In genomic region chr15:92903956-92904831, GRCh38 we compare ENCODE assay signal across 8 cellular contexts. TPM values are rescaled to one million over a fixed set of nuclear protein-coding genes. Genes with fewer than 3 reads are reported as not detected.
DNase-seq lines count a peak whose midpoint lies in the region; ATAC-seq and TF ChIP-seq lines count a peak whose summit lies in the region.

No MANE protein-coding gene starts in this region.

- no peak overlapping the region for H2BK20ac ChIP-seq in IMR-90 (ENCODE audit: low read depth, low read length)

- peak overlapping the region; percentile 98 for H2BK5ac ChIP-seq in IMR-90 (ENCODE audit: low read depth, low read length, poor library complexity, severe bottlenecking)

- DNase-seq in DMS114 treated with DMSO at 0.1 percent for 48 hours (lab: John Stamatoyannopoulos, UW; ENCODE audit: unreplicated experiment) (peak; percentile 100), IMR-90 (peak; percentile 98), OCI-LY7 (ENCODE audit: low spot score) (peak; percentile 99), activated T-cell treated with anti-CD3 and anti-CD28 coated beads for 4 hours (peak; percentile 97), epithelial cell of esophagus (ENCODE audit: low read depth) (peak; percentile 99)
- DNase-seq in stimulated activated CD8-positive, alpha-beta memory T cell treated with anti-CD3 and anti-CD28 coated beads, Interleukin-2, amount 100 ng/mL, for 48 hours (ENCODE audit: low read depth in 2 of 2): peak; percentile 98 to 99

- H3K4ac ChIP-seq in IMR-90 (ENCODE audit: low read depth, low read length): peak overlapping the region; percentile 100

- dilution Hi-C loops in IMR-90 (cut with HindIII; ENCODE audit: low sequenced_read_pairs, unreplicated experiment): no loop called here

- H4K5ac ChIP-seq in IMR-90 (ENCODE audit: low read depth, low read length): peak overlapping the region; percentile 96

- no peak for TF ChIP-seq CTCF in IMR-90 (conservative IDR thresholded peaks at IDR 0.05; ENCODE audit: low read depth, low read length)
- TF ChIP-seq CTCF in OCI-LY7 (conservative IDR thresholded peaks at IDR 0.05; ENCODE audit: low read length): no peak
- no peak for TF ChIP-seq CTCF in epithelial cell of esophagus (IDR thresholded peaks at IDR 0.05; ENCODE audit: insufficient read depth, low read depth, low read length, missing control alignments)

- peak overlapping the region; percentile 100 for H3K23ac ChIP-seq in IMR-90 (ENCODE audit: low read depth, low read length)

- H3K9ac ChIP-seq in IMR-90 (ENCODE audit: low read depth, low read length): peak overlapping the region; percentile 99

- peak overlapping the region; percentile 96 for H3K18ac ChIP-seq in IMR-90 (ENCODE audit: low read depth, low read length)

- H2BK15ac ChIP-seq in IMR-90 (ENCODE audit: low read depth, low read length): no peak overlapping the region; the same call in 2 of the 3 replicates

- peak overlapping the region; percentile 96 for H2AK9ac ChIP-seq in IMR-90 (replicated peaks; ENCODE audit: low read depth, low read length, poor library complexity)

- H4K8ac ChIP-seq in IMR-90 (ENCODE audit: low read depth in 2 of 2, low read length in 2 of 2): peak overlapping the region; percentile 75 to 99

- no peaks in the 10 kb centered on the region for H3K27me3 ChIP-seq in IMR-90 (ENCODE audit: control insufficient read depth, insufficient read depth, low read length)
- H3K27me3 ChIP-seq in mononuclear cell (ENCODE audit: insufficient read depth, low read length): no peaks in the 10 kb centered on the region

- intact Hi-C loops in IMR-90 (cut with micrococcal nuclease): loop anchor here (1.0 to 2.0 kb wide), 3 partner anchors 15 to 95 kb away; no protein-coding TSS in a partner anchor
- intact Hi-C loops in OCI-LY7 (cut with micrococcal nuclease; ENCODE audit: unreplicated experiment): loop anchor here (1.0 kb wide), 3 partner anchors 22 to 95 kb away; no protein-coding TSS in a partner anchor

- H4K20me1 ChIP-seq in IMR-90 (ENCODE audit: insufficient read depth, low read length) (peaks cover 27% of the 10 kb centered on the region), OCI-LY7 (ENCODE audit: insufficient read depth, low read length) (peaks cover 35% of the 10 kb centered on the region; the same call in 1 of the 2 replicates)

- BruUV-seq in IMR-90 (replicated peaks; lab: Mats Ljungman, UMichigan): TSS peak; percentile 97
- BruUV-seq in OCI-LY7 (replicated peaks; lab: Mats Ljungman, UMichigan): no TSS peak

- in situ Hi-C loops in IMR-90 (cut with MboI; ENCODE audit: low sequenced_read_pairs): no loop called here

- H3K9me2 ChIP-seq in OCI-LY7 (ENCODE audit: insufficient read depth, low read length): no peaks in the 10 kb centered on the region

- H2AFZ ChIP-seq in IMR-90 (replicated peaks; ENCODE audit: low read length, poor library complexity): peak overlapping the region; percentile 79
- no peak overlapping the region for H2AFZ ChIP-seq in OCI-LY7 (ENCODE audit: low read length)

- no peaks in the 10 kb centered on the region for H3K9me3 ChIP-seq in IMR-90 (ENCODE audit: control insufficient read depth, insufficient read depth, low read length)
- peaks cover 3% of the 10 kb centered on the region; the same call in 1 of the 2 replicates for H3K9me3 ChIP-seq in OCI-LY7 (ENCODE audit: low read length)
- no peaks in the 10 kb centered on the region for H3K9me3 ChIP-seq in mononuclear cell (ENCODE audit: low read depth, low read length)

- H3K36me3 ChIP-seq in IMR-90 (ENCODE audit: control insufficient read depth, insufficient read depth, low read length) (peaks cover 5% of the 10 kb centered on the region), OCI-LY7 (ENCODE audit: insufficient read depth, low read length) (peaks cover 74% of the 10 kb centered on the region)

- peaks cover 11% of the 10 kb centered on the region for H3K4me1 ChIP-seq in IMR-90 (ENCODE audit: control insufficient read depth, insufficient read depth, low read length)
- peaks cover 47% of the 10 kb centered on the region for H3K4me1 ChIP-seq in OCI-LY7 (ENCODE audit: insufficient read depth, low read length, poor library complexity, severe bottlenecking)
- H3K4me1 ChIP-seq in mononuclear cell (ENCODE audit: insufficient read depth, low read length): peaks cover 47% of the 10 kb centered on the region

- H3K79me2 ChIP-seq in OCI-LY7 (ENCODE audit: insufficient read depth, low read depth, low read length): peaks cover 96% of the 10 kb centered on the region

- H3K4me2 ChIP-seq in IMR-90 (ENCODE audit: low read depth, low read length): peak overlapping the region; percentile 99
- H3K4me2 ChIP-seq in OCI-LY7 (ENCODE audit: low read length): peak overlapping the region; percentile 90

- peak overlapping the region; percentile 92 for H2BK120ac ChIP-seq in IMR-90 (ENCODE audit: low read depth, low read length)

- peak; percentile 98 for TF ChIP-seq POLR2A in IMR-90 (IDR thresholded peaks at IDR 0.05; ENCODE audit: low read depth, low read length)

- CTCF ChIA-PET in IMR-90 (lab: Yijun Ruan, JAX) (no interaction called here), OCI-LY7 (lab: Charles Lee; ENCODE audit: unreplicated experiment) (no interaction called here)

- peak overlapping the region; percentile 100 for H3K14ac ChIP-seq in IMR-90 (replicated peaks; ENCODE audit: low read depth, low read length)

- peaks cover 0 to 5% of the 10 kb centered on the region in 2 experiments; a peak in 2 of 4 replicates for H3K79me1 ChIP-seq in IMR-90 (ENCODE audit: low read depth in 1 of 2, low read length in 2 of 2)

- ATAC-seq in GM21529 (IDR thresholded peaks at IDR 0.05; ENCODE audit: unreplicated experiment) (peak; percentile 78), IMR-90 (ENCODE audit: low read depth) (peak; percentile 85)

- H3K4me3 ChIP-seq in IMR-90 (ENCODE audit: insufficient read depth, low read depth, low read length): peak overlapping the region; percentile 54
- peak overlapping the region; percentile 92 for H3K4me3 ChIP-seq in OCI-LY7 (ENCODE audit: low read depth, low read length, poor library complexity, severe bottlenecking)
- H3K4me3 ChIP-seq in epithelial cell of esophagus (ENCODE audit: low read length): peak overlapping the region; percentile 87
- H3K4me3 ChIP-seq in mononuclear cell (ENCODE audit: low read length): peak overlapping the region; percentile 89

- peak overlapping the region; percentile 98 for H2AK5ac ChIP-seq in IMR-90 (ENCODE audit: low read depth, low read length)

- H4K91ac ChIP-seq in IMR-90 (ENCODE audit: insufficient read depth, low read depth, low read length): peak overlapping the region; percentile 99

- WGBS in IMR-90 (ENCODE audit: extremely low coverage in 2 of 2, insufficient read length in 1 of 2), 2 experiments: 0% methylated on average over 8 of the region's 50 CpGs; no CpG with 5 or more reads in 1 of the 2 experiments

- POLR2A ChIA-PET in IMR-90 (lab: Charles Lee; ENCODE audit: unreplicated experiment): interaction anchor here (0.6 to 1.5 kb wide), 3 partner anchors 22 to 103 kb away, joined by 4 to 12 read pairs (median 7); no protein-coding TSS in a partner anchor
- POLR2A ChIA-PET in OCI-LY7 (lab: Charles Lee): interaction anchor here (0.6 to 10.3 kb wide), 8 partner anchors 12 to 94 kb away, joined by 3 to 147 read pairs (median 6); no protein-coding TSS in a partner anchor

- no peaks in the 10 kb centered on the region for H3K9me1 ChIP-seq in IMR-90 (ENCODE audit: insufficient read depth, low read length)

- H3K27ac ChIP-seq in IMR-90 (ENCODE audit: insufficient read depth, low read length) (peak overlapping the region; percentile 98), OCI-LY7 (ENCODE audit: low read depth, low read length, poor library complexity, severe bottlenecking) (peak overlapping the region; percentile 94)

- no peak for TF ChIP-seq RAD21 in IMR-90 (IDR thresholded peaks at IDR 0.05; ENCODE audit: low read length)

- H3K56ac ChIP-seq in IMR-90 (ENCODE audit: extremely low read depth, insufficient read depth, low read length): peak overlapping the region; percentile 99

TF ChIP-seq in IMR-90, 13 proteins besides CTCF, POLR2A, EP300 and RAD21 (continues in another document):
- TF ChIP-seq SMC3 (IDR thresholded peaks at IDR 0.05; ENCODE audit: low read depth, low read length) (no peak), BHLHE40 (IDR thresholded peaks at IDR 0.05; ENCODE audit: low read depth, low read length) (peak; percentile 78; the same call in 1 of the 2 replicates), CHD1 (IDR thresholded peaks at IDR 0.05; ENCODE audit: low read depth, low read length) (peak; percentile 93), USF2 (IDR thresholded peaks at IDR 0.05; ENCODE audit: low read depth, low read length) (peak; percentile 55; the same call in 1 of the 2 replicates), FOS (IDR thresholded peaks at IDR 0.05; ENCODE audit: low read depth, low read length) (peak; percentile 54; the same call in 1 of the 2 replicates), MAFK (IDR thresholded peaks at IDR 0.05; ENCODE audit: low read depth, low read length) (peak; percentile 22; the same call in 1 of the 2 replicates), MAZ (IDR thresholded peaks at IDR 0.05; ENCODE audit: borderline replicate concordance, low read depth, low read length) (peak; percentile 92), NFE2L2 (IDR thresholded peaks at IDR 0.05; ENCODE audit: low read depth, low read length) (no peak), CEBPB (IDR thresholded peaks at IDR 0.05; ENCODE audit: low read depth, low read length) (peak; percentile 39; the same call in 1 of the 2 replicates), RCOR1 (IDR thresholded peaks at IDR 0.05; ENCODE audit: insufficient replicate concordance, low read length) (no peak)

RNA-seq across cellular contexts. Expression of gene CHD2, which starts 4.1 kb away (rescaled TPM):
- total RNA-seq in IMR-90 (2012; rRNA removed) (64.7 and 71.4 TPM in 2 replicates), OCI-LY7 (2022) (213 and 259 TPM in 2 replicates), mononuclear cell (947 TPM)
- 37.8 and 44.9 TPM in 2 replicates for polyA plus RNA-seq in IMR-90 (2012; rRNA removed)
- 9.0 and 12.0 TPM in 2 replicates for polyA plus RNA-seq in IMR-90 (2012; cell fraction: cytosol; rRNA removed)
- 54.1 and 206 TPM in 2 replicates for polyA plus RNA-seq in IMR-90 (2012; cell fraction: nucleus; rRNA removed; ENCODE audit: low replicate concordance)
- 133 and 169 TPM in 2 replicates for total RNA-seq in OCI-LY7 (2014; rRNA removed; shearing (Covaris generic))

Comparison
In these comparisons a context has a peak if more than half of its experiments do, and no peak if none do; other contexts are left out.
1. Peak in every context shown above with its lines: DNase-seq, ATAC-seq, H3K4me3 ChIP-seq and H3K27ac ChIP-seq.